In the genomic region with DNA sequence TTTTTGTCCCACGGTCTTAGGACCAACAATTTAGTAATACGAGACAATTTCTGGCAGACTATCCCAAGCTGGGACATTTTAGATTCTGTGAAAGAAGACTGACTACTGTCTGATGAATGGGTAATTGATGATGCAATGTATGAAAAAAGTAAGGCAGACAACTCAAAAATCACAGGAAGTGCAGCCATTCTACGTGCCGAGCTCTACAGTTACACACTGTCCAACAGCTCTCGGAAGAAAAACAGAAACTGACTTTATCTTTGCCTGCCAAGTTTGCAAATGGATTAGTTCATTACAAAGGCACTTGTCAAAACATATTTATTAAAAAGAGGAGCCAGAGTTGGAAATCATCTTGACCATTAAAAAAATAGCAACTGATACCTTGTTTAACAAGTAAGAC, we compare ENCODE assay signal across 1 cellular context.
TF ChIP-seq lines count a peak whose summit lies in the region.

No MANE protein-coding gene starts in this region.

TF ChIP-seq in K562, 482 proteins besides CTCF, POLR2A, EP300 and RAD21 (continued from another document and continues in another):
- TF ChIP-seq, protein P1, sequence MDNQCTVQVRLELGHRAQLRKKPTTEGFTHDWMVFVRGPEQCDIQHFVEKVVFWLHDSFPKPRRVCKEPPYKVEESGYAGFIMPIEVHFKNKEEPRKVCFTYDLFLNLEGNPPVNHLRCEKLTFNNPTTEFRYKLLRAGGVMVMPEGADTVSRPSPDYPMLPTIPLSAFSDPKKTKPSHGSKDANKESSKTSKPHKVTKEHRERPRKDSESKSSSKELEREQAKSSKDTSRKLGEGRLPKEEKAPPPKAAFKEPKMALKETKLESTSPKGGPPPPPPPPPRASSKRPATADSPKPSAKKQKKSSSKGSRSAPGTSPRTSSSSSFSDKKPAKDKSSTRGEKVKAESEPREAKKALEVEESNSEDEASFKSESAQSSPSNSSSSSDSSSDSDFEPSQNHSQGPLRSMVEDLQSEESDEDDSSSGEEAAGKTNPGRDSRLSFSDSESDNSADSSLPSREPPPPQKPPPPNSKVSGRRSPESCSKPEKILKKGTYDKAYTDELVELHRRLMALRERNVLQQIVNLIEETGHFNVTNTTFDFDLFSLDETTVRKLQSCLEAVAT (IDR thresholded peaks at IDR 0.05): no peak
- TF ChIP-seq KLF6 (CRISPR knock-in tag; IDR thresholded peaks at IDR 0.05; ENCODE audit: borderline replicate concordance) (peak; percentile 6; the same call in 1 of the 2 replicates), RAD51 (IDR thresholded peaks at IDR 0.05; ENCODE audit: borderline replicate concordance, low read depth) (no peak), DPF2 (IDR thresholded peaks at IDR 0.05) (no peak), ZNF140 (CRISPR knock-in tag; IDR thresholded peaks at IDR 0.05) (no peak), KAT2B (IDR thresholded peaks at IDR 0.05; ENCODE audit: low read depth, low read length) (no peak), JUN (IDR thresholded peaks at IDR 0.05; ENCODE audit: borderline replicate concordance, low read depth, low read length) (peak; percentile 42; the same call in 1 of the 2 replicates), JUN (CRISPR knock-in tag; IDR thresholded peaks at IDR 0.05; ENCODE audit: borderline replicate concordance) (no peak), SOX6 (IDR thresholded peaks at IDR 0.05) (peak; percentile 57; the same call in 1 of the 2 replicates), PURB (CRISPR knock-in tag; IDR thresholded peaks at IDR 0.05; ENCODE audit: low read depth) (no peak), ZNF75A (CRISPR knock-in tag; IDR thresholded peaks at IDR 0.05) (0 out of 2 replicates have a peak, but pooled peaks have one; percentile 16), RBM17 (IDR thresholded peaks at IDR 0.05; ENCODE audit: borderline replicate concordance, low read depth, low read length) (no peak), SMARCA4 (IDR thresholded peaks at IDR 0.05) (peak; percentile 62; the same call in 1 of the 2 replicates), ZNF766 (CRISPR knock-in tag; conservative IDR thresholded peaks at IDR 0.05) (0 out of 2 replicates have a peak, but pooled peaks have one; percentile 43), SMAD1 (IDR thresholded peaks at IDR 0.05; ENCODE audit: low read depth, low read length, partially characterized antibody) (no peak), TCF3 (CRISPR knock-in tag; IDR thresholded peaks at IDR 0.05) (peak; percentile 43), ARID1B (IDR thresholded peaks at IDR 0.05) (peak; percentile 51), HNRNPH1 (optimal IDR thresholded peaks at IDR 0.05; ENCODE audit: low read depth, low read length) (no peak), HIVEP1 (CRISPR knock-in tag; IDR thresholded peaks at IDR 0.05) (0 out of 2 replicates have a peak, but pooled peaks have one; percentile 9), RBM39 (optimal IDR thresholded peaks at IDR 0.05; ENCODE audit: low read depth, low read length) (no peak), ZSCAN32 (CRISPR knock-in tag; IDR thresholded peaks at IDR 0.05) (peak; percentile 87), MEIS2 (IDR thresholded peaks at IDR 0.05; ENCODE audit: partially characterized antibody) (peak; percentile 61), L3MBTL2 (IDR thresholded peaks at IDR 0.05) (0 out of 2 replicates have a peak, but pooled peaks have one; percentile 21), CEBPB (tag; IDR thresholded peaks at IDR 0.05) (peak; percentile 94), SAP30 (IDR thresholded peaks at IDR 0.05; ENCODE audit: borderline replicate concordance, insufficient read depth, low read depth, low read length, poor library complexity, severe bottlenecking) (no peak), ZFP36 (IDR thresholded peaks at IDR 0.05; ENCODE audit: low read depth, low read length, partially characterized antibody) (peak; percentile 29), ETV1 (tag; conservative IDR thresholded peaks at IDR 0.05; ENCODE audit: low read depth) (peak; percentile 65)
- TF ChIP-seq, protein P2, sequence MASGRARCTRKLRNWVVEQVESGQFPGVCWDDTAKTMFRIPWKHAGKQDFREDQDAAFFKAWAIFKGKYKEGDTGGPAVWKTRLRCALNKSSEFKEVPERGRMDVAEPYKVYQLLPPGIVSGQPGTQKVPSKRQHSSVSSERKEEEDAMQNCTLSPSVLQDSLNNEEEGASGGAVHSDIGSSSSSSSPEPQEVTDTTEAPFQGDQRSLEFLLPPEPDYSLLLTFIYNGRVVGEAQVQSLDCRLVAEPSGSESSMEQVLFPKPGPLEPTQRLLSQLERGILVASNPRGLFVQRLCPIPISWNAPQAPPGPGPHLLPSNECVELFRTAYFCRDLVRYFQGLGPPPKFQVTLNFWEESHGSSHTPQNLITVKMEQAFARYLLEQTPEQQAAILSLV (tag; IDR thresholded peaks at IDR 0.05): peak; percentile 75; the same call in 1 of the 2 replicates
- TF ChIP-seq, protein P3, sequence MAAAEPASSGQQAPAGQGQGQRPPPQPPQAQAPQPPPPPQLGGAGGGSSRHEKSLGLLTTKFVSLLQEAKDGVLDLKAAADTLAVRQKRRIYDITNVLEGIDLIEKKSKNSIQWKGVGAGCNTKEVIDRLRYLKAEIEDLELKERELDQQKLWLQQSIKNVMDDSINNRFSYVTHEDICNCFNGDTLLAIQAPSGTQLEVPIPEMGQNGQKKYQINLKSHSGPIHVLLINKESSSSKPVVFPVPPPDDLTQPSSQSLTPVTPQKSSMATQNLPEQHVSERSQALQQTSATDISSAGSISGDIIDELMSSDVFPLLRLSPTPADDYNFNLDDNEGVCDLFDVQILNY (CRISPR knock-in tag; IDR thresholded peaks at IDR 0.05): no peak
- TF ChIP-seq, protein P4, sequence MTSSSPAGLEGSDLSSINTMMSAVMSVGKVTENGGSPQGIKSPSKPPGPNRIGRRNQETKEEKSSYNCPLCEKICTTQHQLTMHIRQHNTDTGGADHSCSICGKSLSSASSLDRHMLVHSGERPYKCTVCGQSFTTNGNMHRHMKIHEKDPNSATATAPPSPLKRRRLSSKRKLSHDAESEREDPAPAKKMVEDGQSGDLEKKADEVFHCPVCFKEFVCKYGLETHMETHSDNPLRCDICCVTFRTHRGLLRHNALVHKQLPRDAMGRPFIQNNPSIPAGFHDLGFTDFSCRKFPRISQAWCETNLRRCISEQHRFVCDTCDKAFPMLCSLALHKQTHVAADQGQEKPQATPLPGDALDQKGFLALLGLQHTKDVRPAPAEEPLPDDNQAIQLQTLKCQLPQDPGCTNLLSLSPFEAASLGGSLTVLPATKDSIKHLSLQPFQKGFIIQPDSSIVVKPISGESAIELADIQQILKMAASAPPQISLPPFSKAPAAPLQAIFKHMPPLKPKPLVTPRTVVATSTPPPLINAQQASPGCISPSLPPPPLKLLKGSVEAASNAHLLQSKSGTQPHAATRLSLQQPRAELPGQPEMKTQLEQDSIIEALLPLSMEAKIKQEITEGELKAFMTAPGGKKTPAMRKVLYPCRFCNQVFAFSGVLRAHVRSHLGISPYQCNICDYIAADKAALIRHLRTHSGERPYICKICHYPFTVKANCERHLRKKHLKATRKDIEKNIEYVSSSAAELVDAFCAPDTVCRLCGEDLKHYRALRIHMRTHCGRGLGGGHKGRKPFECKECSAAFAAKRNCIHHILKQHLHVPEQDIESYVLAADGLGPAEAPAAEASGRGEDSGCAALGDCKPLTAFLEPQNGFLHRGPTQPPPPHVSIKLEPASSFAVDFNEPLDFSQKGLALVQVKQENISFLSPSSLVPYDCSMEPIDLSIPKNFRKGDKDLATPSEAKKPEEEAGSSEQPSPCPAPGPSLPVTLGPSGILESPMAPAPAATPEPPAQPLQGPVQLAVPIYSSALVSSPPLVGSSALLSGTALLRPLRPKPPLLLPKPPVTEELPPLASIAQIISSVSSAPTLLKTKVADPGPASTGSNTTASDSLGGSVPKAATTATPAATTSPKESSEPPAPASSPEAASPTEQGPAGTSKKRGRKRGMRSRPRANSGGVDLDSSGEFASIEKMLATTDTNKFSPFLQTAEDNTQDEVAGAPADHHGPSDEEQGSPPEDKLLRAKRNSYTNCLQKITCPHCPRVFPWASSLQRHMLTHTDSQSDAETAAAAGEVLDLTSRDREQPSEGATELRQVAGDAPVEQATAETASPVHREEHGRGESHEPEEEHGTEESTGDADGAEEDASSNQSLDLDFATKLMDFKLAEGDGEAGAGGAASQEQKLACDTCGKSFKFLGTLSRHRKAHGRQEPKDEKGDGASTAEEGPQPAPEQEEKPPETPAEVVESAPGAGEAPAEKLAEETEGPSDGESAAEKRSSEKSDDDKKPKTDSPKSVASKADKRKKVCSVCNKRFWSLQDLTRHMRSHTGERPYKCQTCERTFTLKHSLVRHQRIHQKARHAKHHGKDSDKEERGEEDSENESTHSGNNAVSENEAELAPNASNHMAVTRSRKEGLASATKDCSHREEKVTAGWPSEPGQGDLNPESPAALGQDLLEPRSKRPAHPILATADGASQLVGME (CRISPR knock-in tag; IDR thresholded peaks at IDR 0.05): 0 out of 2 replicates have a peak, but pooled peaks have one; percentile 35
- TF ChIP-seq, protein P5, sequence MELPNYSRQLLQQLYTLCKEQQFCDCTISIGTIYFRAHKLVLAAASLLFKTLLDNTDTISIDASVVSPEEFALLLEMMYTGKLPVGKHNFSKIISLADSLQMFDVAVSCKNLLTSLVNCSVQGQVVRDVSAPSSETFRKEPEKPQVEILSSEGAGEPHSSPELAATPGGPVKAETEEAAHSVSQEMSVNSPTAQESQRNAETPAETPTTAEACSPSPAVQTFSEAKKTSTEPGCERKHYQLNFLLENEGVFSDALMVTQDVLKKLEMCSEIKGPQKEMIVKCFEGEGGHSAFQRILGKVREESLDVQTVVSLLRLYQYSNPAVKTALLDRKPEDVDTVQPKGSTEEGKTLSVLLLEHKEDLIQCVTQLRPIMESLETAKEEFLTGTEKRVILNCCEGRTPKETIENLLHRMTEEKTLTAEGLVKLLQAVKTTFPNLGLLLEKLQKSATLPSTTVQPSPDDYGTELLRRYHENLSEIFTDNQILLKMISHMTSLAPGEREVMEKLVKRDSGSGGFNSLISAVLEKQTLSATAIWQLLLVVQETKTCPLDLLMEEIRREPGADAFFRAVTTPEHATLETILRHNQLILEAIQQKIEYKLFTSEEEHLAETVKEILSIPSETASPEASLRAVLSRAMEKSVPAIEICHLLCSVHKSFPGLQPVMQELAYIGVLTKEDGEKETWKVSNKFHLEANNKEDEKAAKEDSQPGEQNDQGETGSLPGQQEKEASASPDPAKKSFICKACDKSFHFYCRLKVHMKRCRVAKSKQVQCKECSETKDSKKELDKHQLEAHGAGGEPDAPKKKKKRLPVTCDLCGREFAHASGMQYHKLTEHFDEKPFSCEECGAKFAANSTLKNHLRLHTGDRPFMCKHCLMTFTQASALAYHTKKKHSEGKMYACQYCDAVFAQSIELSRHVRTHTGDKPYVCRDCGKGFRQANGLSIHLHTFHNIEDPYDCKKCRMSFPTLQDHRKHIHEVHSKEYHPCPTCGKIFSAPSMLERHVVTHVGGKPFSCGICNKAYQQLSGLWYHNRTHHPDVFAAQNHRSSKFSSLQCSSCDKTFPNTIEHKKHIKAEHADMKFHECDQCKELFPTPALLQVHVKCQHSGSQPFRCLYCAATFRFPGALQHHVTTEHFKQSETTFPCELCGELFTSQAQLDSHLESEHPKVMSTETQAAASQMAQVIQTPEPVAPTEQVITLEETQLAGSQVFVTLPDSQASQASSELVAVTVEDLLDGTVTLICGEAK (IDR thresholded peaks at IDR 0.05): peak; percentile 33
- TF ChIP-seq, protein P5 (CRISPR knock-in tag; IDR thresholded peaks at IDR 0.05): no peak
- TF ChIP-seq, protein P6, sequence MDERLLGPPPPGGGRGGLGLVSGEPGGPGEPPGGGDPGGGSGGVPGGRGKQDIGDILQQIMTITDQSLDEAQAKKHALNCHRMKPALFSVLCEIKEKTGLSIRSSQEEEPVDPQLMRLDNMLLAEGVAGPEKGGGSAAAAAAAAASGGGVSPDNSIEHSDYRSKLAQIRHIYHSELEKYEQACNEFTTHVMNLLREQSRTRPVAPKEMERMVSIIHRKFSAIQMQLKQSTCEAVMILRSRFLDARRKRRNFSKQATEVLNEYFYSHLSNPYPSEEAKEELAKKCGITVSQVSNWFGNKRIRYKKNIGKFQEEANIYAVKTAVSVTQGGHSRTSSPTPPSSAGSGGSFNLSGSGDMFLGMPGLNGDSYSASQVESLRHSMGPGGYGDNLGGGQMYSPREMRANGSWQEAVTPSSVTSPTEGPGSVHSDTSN (CRISPR knock-in tag; IDR thresholded peaks at IDR 0.05; ENCODE audit: low read depth): no peak
- TF ChIP-seq, protein P6 (tag; conservative IDR thresholded peaks at IDR 0.05; ENCODE audit: low read depth): peak; percentile 58
- TF ChIP-seq, protein P7, sequence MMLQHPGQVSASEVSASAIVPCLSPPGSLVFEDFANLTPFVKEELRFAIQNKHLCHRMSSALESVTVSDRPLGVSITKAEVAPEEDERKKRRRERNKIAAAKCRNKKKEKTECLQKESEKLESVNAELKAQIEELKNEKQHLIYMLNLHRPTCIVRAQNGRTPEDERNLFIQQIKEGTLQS (IDR thresholded peaks at IDR 0.05): peak; percentile 99
- TF ChIP-seq, protein P7 (CRISPR knock-in tag; conservative IDR thresholded peaks at IDR 0.05): no peak
